19 cellular contexts compared by ENCODE assay signal in genomic region chrX:112341598-112341997, GRCh38.
A peak's percentile ranks its signal among the peaks of the same experiment; 100 is the strongest.
DNase-seq lines count a peak whose midpoint lies in the region; ATAC-seq, FAIRE-seq and TF ChIP-seq lines count a peak whose summit lies in the region.
"Had no signal": no experiment of that assay in that cellular context is flagged by ENCODE, and none has a peak within 500 bp of the region (broad histone marks: within the 10 kb centered on the region; RNA-seq: fewer than 3 reads in every experiment).

No MANE protein-coding gene starts in this region.

- H3K4me3 ChIP-seq in astrocyte (ENCODE audit: insufficient read depth, low read depth, low read length) (no peak overlapping the region), GM23338 (no peak overlapping the region)
- H3K4me3 ChIP-seq: SJSA1 had no signal

- peak; percentile 7 for DNase-seq in AG08395 (ENCODE audit: low spot score)
- peak; percentile 36 for DNase-seq in HS-5 (ENCODE audit: low read depth)
- peak; percentile 49 for DNase-seq in astrocyte (ENCODE audit: low read depth)
- peak; percentile 2 for DNase-seq in iris pigment epithelial cell (ENCODE audit: low read depth)
- no peak for DNase-seq in AML-193 (lab: John Stamatoyannopoulos, UW)
- DNase-seq in NCI-H2081 (lab: John Stamatoyannopoulos, UW) = no peak
- DNase-seq in activated naive CD4-positive, alpha-beta T cell treated with anti-CD3 and anti-CD28 coated beads, Interleukin-2, amount 50 U/mL, for 16 hours = no peak
- DNase-seq in GM23338 (ENCODE audit: low spot score) = no peak
- DNase-seq: Calu3; CD4-positive, alpha-beta T cell; GOT3; NCI-H1105; NCI-H187; NCI-H345; NCI-H526 treated with DMSO at 0.1 percent for 48 hours; SW 1271 had no signal

- peaks cover 2% of the 10 kb centered on the region for H3K9me3 Mint-ChIP-seq in astrocyte (ENCODE audit: unreplicated experiment)
- H3K9me3 Mint-ChIP-seq in GM23338 = peaks cover 3% of the 10 kb centered on the region; the same call in 1 of the 3 replicates
- H3K9me3 Mint-ChIP-seq: CD4-positive, alpha-beta T cell had no signal

- H2AFZ ChIP-seq in astrocyte (ENCODE audit: low read depth, low read length) = no peak overlapping the region
- H2AFZ ChIP-seq in GM23338 = no peak overlapping the region

- H3K27me3 Mint-ChIP-seq in astrocyte (ENCODE audit: low read depth, unreplicated experiment) (no peaks in the 10 kb centered on the region), GM23338 (ENCODE audit: insufficient read depth, low read depth, poor library complexity) (peaks cover 1% of the 10 kb centered on the region)
- H3K27me3 Mint-ChIP-seq: B cell; CD4-positive, alpha-beta T cell had no signal

- peak; percentile 92 for FAIRE-seq in astrocyte (lab: Jason Lieb, UNC)
- FAIRE-seq: A204.1 had no signal

- H3K36me3 ChIP-seq in astrocyte (ENCODE audit: insufficient read depth, low read length) = no peaks in the 10 kb centered on the region
- no peaks in the 10 kb centered on the region for H3K36me3 ChIP-seq in GM23338 (ENCODE audit: insufficient read depth)
- H3K36me3 ChIP-seq: SJSA1 had no signal

- H3K36me3 Mint-ChIP-seq in astrocyte (ENCODE audit: low read depth, unreplicated experiment) (no peaks in the 10 kb centered on the region), GM23338 (ENCODE audit: low read depth) (peaks cover 3% of the 10 kb centered on the region; the same call in 2 of the 3 replicates)

- H4K20me1 ChIP-seq in astrocyte (ENCODE audit: insufficient read depth, low read length) (no peaks in the 10 kb centered on the region), GM23338 (replicated peaks; ENCODE audit: insufficient read depth) (no peaks in the 10 kb centered on the region)

- H3K4me2 ChIP-seq in astrocyte (ENCODE audit: low read length) = peak overlapping the region; percentile 36
- no peak overlapping the region for H3K4me2 ChIP-seq in GM23338

- no peaks in the 10 kb centered on the region for H3K9me2 ChIP-seq in GM23338 (ENCODE audit: insufficient read depth)

- H3K4me3 Mint-ChIP-seq in astrocyte (ENCODE audit: unreplicated experiment) = no peak overlapping the region
- H3K4me3 Mint-ChIP-seq in GM23338 = no peak overlapping the region
- H3K4me3 Mint-ChIP-seq: B cell; CD4-positive, alpha-beta T cell had no signal

- no peaks in the 10 kb centered on the region for H3K4me1 Mint-ChIP-seq in astrocyte (ENCODE audit: low read depth, unreplicated experiment)
- H3K4me1 Mint-ChIP-seq in GM23338 = peaks cover 2% of the 10 kb centered on the region; the same call in 2 of the 3 replicates
- H3K4me1 Mint-ChIP-seq: B cell had no signal

- no peak for TF ChIP-seq CTCF in astrocyte (IDR thresholded peaks at IDR 0.05; ENCODE audit: insufficient read depth, low read depth, low read length)
- TF ChIP-seq CTCF in GM23338 (conservative IDR thresholded peaks at IDR 0.05; ENCODE audit: low read depth in 2 of 2) = no peak

- H3K27ac ChIP-seq in astrocyte (ENCODE audit: low read depth, low read length) = no peak overlapping the region
- no peak overlapping the region for H3K27ac ChIP-seq in GM23338 (ENCODE audit: low read depth)
- H3K27ac ChIP-seq: SJSA1 had no signal

- H3K4me1 ChIP-seq in astrocyte (ENCODE audit: insufficient read depth, low read length) = no peaks in the 10 kb centered on the region
- H3K4me1 ChIP-seq in GM23338 (ENCODE audit: insufficient read depth) = no peaks in the 10 kb centered on the region
- H3K4me1 ChIP-seq: SJSA1 had no signal

- H3K27ac Mint-ChIP-seq in astrocyte (ENCODE audit: unreplicated experiment) = no peak overlapping the region
- H3K27ac Mint-ChIP-seq in GM23338 = no peak overlapping the region
- H3K27ac Mint-ChIP-seq: B cell; CD4-positive, alpha-beta T cell had no signal

- H3F3A ChIP-seq in GM23338 (replicated peaks; ENCODE audit: low read depth) = no peaks in the 10 kb centered on the region

- no peak for ATAC-seq in GM23338

- H3K79me2 ChIP-seq in astrocyte (ENCODE audit: insufficient read depth, low read length) (no peaks in the 10 kb centered on the region), GM23338 (replicated peaks; ENCODE audit: insufficient read depth) (no peaks in the 10 kb centered on the region)

- H3K9me3 ChIP-seq in astrocyte (ENCODE audit: insufficient read depth, low read depth, low read length) = no peaks in the 10 kb centered on the region
- H3K9me3 ChIP-seq: SJSA1 had no signal

- H3K9ac ChIP-seq in astrocyte (ENCODE audit: low read length) = no peak overlapping the region

- H3K27me3 ChIP-seq in astrocyte (ENCODE audit: insufficient read depth, low read length) (no peaks in the 10 kb centered on the region), GM23338 (ENCODE audit: insufficient read depth) (no peaks in the 10 kb centered on the region)
- H3K27me3 ChIP-seq: SJSA1 had no signal

TF ChIP-seq in GM23338, 12 proteins besides CTCF, POLR2A, EP300 and RAD21 (continues in another document):
- TF ChIP-seq ZNF462 (CRISPR knock-in tag; IDR thresholded peaks at IDR 0.05) = no peak
- TF ChIP-seq EZH2phosphoT487 (IDR thresholded peaks at IDR 0.05; ENCODE audit: unreplicated experiment) = no peak
- no peak for TF ChIP-seq POLR2AphosphoS5 (IDR thresholded peaks at IDR 0.05; ENCODE audit: low read depth)
- TF ChIP-seq CREB1 (CRISPR knock-in tag; IDR thresholded peaks at IDR 0.05; ENCODE audit: low read depth) = no peak
- no peak for TF ChIP-seq EZH2 (IDR thresholded peaks at IDR 0.05; ENCODE audit: low read depth, unreplicated experiment)

Comparison
In these comparisons a context has a peak if more than half of its experiments do, and no peak if none do; other contexts are left out.
1. DNase-seq: peak in AG08395 (single experiment), HS-5 (single experiment), astrocyte (single experiment) and iris pigment epithelial cell (single experiment); none in AML-193 (0 of 2), NCI-H2081 (0 of 2), activated naive CD4-positive, alpha-beta T cell treated with anti-CD3 and anti-CD28 coated beads, Interleukin-2, amount 50 U/mL, for 16 hours (single experiment) and GM23338 (single experiment).